ENCODE assay signal across 12 cellular contexts in genomic region chr13:19663416-19663979, GRCh38.
"Had no signal": no experiment of that assay in that cellular context is flagged by ENCODE, and none has a peak within 500 bp of the region (broad histone marks: within the 10 kb centered on the region; RNA-seq: fewer than 3 reads in every experiment).

No MANE protein-coding gene starts in this region.

- H3K4me1 ChIP-seq: colonic mucosa, tibial artery, vagina had no signal

- H3K27me3 ChIP-seq: colonic mucosa, tibial artery, vagina had no signal

- H3K27me3 Mint-ChIP-seq: activated CD4-positive, alpha-beta T cell treated with anti-CD3 and anti-CD28 coated beads, Interleukin-2, amount 10 ng/mL, durations not matched to agents 24 days and 14 days; activated naive CD4-positive, alpha-beta T cell treated with anti-CD3 and anti-CD28 coated beads, Interleukin-2, amount 10 ng/mL, durations not matched to agents 7 days and 5 days had no signal

- H3K36me3 ChIP-seq: colonic mucosa had no signal

- H3K4me3 Mint-ChIP-seq: activated CD4-positive, alpha-beta T cell treated with anti-CD3 and anti-CD28 coated beads, Interleukin-2, amount 10 ng/mL, durations not matched to agents 24 days and 14 days; activated naive CD4-positive, alpha-beta T cell treated with anti-CD3 and anti-CD28 coated beads, Interleukin-2, amount 10 ng/mL, durations not matched to agents 7 days and 5 days; nephron progenitor cell had no signal

- H3K27ac ChIP-seq: colonic mucosa, left ventricle myocardium inferior, tibial artery, vagina had no signal

- H3K9me3 Mint-ChIP-seq: activated naive CD4-positive, alpha-beta T cell treated with anti-CD3 and anti-CD28 coated beads, Interleukin-2, amount 10 ng/mL, durations not matched to agents 7 days and 5 days; nephron progenitor cell had no signal

- DNase-seq: activated CD4-positive, alpha-beta T cell treated with anti-CD3 and anti-CD28 coated beads, Interleukin-2, amount 10 ng/mL, durations not matched to agents 24 days and 14 days; activated CD4-positive, CD25-positive, alpha-beta regulatory T cell; activated naive CD4-positive, alpha-beta T cell treated with anti-CD3 and anti-CD28 coated beads, Interleukin-2, amount 10 ng/mL, durations not matched to agents 7 days and 5 days; amniotic stem cell; colonic mucosa; hippocampal formation; left ventricle myocardium inferior; mesendoderm; nephron progenitor cell; stimulated activated CD4-positive, alpha-beta T cell treated with anti-CD3 and anti-CD28 coated beads, Interleukin-1b, Interleukin-23, amount 100 ng/mL, for 48 hours; tibial artery had no signal

- H3K9me3 ChIP-seq: colonic mucosa, left ventricle myocardium inferior, tibial artery, vagina had no signal

- H3K4me3 ChIP-seq: colonic mucosa, left ventricle myocardium inferior, tibial artery, vagina had no signal

- H3K4me1 Mint-ChIP-seq: activated naive CD4-positive, alpha-beta T cell treated with anti-CD3 and anti-CD28 coated beads, Interleukin-2, amount 10 ng/mL, durations not matched to agents 7 days and 5 days had no signal
